9 cellular contexts compared by ENCODE assay signal in the genomic region with DNA sequence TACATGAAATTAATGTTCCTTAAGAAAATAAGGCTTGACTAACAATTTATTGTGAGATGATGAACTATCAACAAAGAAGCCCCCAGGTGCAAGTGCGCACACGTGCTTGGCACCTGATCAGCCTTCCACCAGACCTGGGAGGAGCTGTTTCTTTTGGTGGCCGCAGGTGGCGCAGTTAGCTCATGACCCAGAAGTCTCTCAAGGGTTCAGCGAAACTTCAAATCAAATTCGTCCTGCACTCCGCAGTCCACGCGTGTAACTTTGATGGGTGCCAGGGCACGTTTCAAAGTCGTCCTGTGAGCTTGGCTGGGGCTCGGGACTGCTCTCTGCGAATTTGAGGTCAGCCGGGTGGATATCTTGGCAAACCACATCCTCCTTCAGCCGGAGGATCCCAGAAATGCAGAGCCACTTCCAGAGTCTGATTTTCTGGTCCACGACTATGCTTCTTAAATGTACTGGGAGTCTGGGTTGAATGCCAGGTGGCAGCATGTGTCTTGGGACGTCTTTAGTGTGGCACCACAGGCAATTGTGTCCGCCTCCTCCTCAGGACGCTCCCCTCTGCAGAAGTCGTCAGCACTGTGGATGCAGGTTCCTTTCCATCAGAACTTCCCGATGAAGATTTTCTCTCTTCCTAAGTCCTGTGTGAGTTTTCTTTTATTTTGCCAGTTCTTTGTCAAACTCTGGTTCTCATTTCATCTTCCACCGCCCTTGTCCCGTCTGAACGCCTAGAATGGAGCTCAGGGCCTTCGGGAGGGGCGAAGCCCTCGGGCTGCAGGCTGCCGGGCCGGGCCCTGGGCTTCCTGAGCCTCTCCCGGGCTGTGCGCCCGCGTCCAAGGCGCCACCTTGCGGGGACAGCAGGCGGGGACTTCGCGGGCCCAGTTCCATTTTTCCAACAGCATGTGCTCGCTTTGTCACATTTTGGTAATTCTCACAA.
DNase-seq lines count a peak whose midpoint lies in the region; ATAC-seq and TF ChIP-seq lines count a peak whose summit lies in the region.
"Had no signal": no experiment of that assay in that cellular context is flagged by ENCODE, and none has a peak within 500 bp of the region (broad histone marks: within the 10 kb centered on the region; RNA-seq: fewer than 3 reads in every experiment).

No MANE protein-coding gene starts in this region.

- TF ChIP-seq POLR2A in suprapubic skin (IDR thresholded peaks at IDR 0.05), result no peak

- peak overlapping the region; percentile 37 for H3K4me3 Mint-ChIP-seq in activated CD8-positive, alpha-beta T cell treated with anti-CD3 and anti-CD28 coated beads for 36 hours

- no peak for TF ChIP-seq CTCF in activated CD8-positive, alpha-beta T cell treated with anti-CD3 and anti-CD28 coated beads for 36 hours (IDR thresholded peaks at IDR 0.05)
- peak; percentile 30 for TF ChIP-seq CTCF in foreskin keratinocyte (conservative IDR thresholded peaks at IDR 0.05)
- TF ChIP-seq CTCF in suprapubic skin (IDR thresholded peaks at IDR 0.05), result peak in 1 of 2 donors; percentile 33

- intact Hi-C loops in activated CD8-positive, alpha-beta T cell treated with anti-CD3 and anti-CD28 coated beads for 36 hours (cut with micrococcal nuclease), result no loop called here

- H3K4me1 ChIP-seq in foreskin keratinocyte (peaks cover 25% of the 10 kb centered on the region), skeletal muscle satellite cell (ENCODE audit: control insufficient read depth, insufficient read depth, low read length) (peaks cover 31% of the 10 kb centered on the region), suprapubic skin (no peaks in the 10 kb centered on the region)

- H3K27me3 ChIP-seq in foreskin keratinocyte (no peaks in the 10 kb centered on the region), skeletal muscle satellite cell (ENCODE audit: control insufficient read depth, insufficient read depth, low read length) (no peaks in the 10 kb centered on the region), suprapubic skin (no peaks in the 10 kb centered on the region)

- ATAC-seq in GM18502 (IDR thresholded peaks at IDR 0.05; ENCODE audit: poor library complexity, unreplicated experiment) (peak; percentile 63), foreskin keratinocyte (no peak)
- ATAC-seq in activated CD8-positive, alpha-beta T cell treated with anti-CD3 and anti-CD28 coated beads for 36 hours, result peak; percentile 82

- no peak overlapping the region for H3K27ac Mint-ChIP-seq in activated CD8-positive, alpha-beta T cell treated with anti-CD3 and anti-CD28 coated beads for 36 hours

- no peak overlapping the region for H3K27ac ChIP-seq in foreskin keratinocyte
- H3K27ac ChIP-seq in suprapubic skin, result no peak overlapping the region
- H3K27ac ChIP-seq: HL-60 had no signal

- no peak for TF ChIP-seq EP300 in suprapubic skin (IDR thresholded peaks at IDR 0.05)

- H3K4me3 ChIP-seq in skeletal muscle satellite cell (ENCODE audit: low read length), result peak overlapping the region; percentile 55
- no peak overlapping the region for H3K4me3 ChIP-seq in suprapubic skin

- no peaks in the 10 kb centered on the region for H3K9me3 ChIP-seq in skeletal muscle satellite cell (replicated peaks; ENCODE audit: low read length)
- H3K9me3 ChIP-seq in suprapubic skin, result no peaks in the 10 kb centered on the region

- POLR2A ChIA-PET in activated CD8-positive, alpha-beta T cell treated with anti-CD3 and anti-CD28 coated beads for 36 hours (lab: Charles Lee), result interaction anchor here (0.6 kb wide), 1 partner anchor 20 kb away, joined by 3 read pairs; no protein-coding TSS in a partner anchor

- no peaks in the 10 kb centered on the region for H3K36me3 Mint-ChIP-seq in activated CD8-positive, alpha-beta T cell treated with anti-CD3 and anti-CD28 coated beads for 36 hours (ENCODE audit: low read depth)

- no peaks in the 10 kb centered on the region for H3K27me3 Mint-ChIP-seq in activated CD8-positive, alpha-beta T cell treated with anti-CD3 and anti-CD28 coated beads for 36 hours

- peak overlapping the region; percentile 26 for H3K9ac ChIP-seq in skeletal muscle satellite cell (ENCODE audit: low read depth, low read length)

- H3K36me3 ChIP-seq in skeletal muscle satellite cell (ENCODE audit: insufficient read depth, low read length) (no peaks in the 10 kb centered on the region), suprapubic skin (no peaks in the 10 kb centered on the region)

- DNase-seq in activated CD8-positive, alpha-beta T cell treated with anti-CD3 and anti-CD28 coated beads for 36 hours, result peak; percentile 41
- DNase-seq in foreskin keratinocyte, result no peak
- no peak for DNase-seq in NCI-H1417 treated with DMSO at 0.1 percent for 48 hours (lab: John Stamatoyannopoulos, UW)
- no peak for DNase-seq in SHP77 treated with DMSO at 0.1 percent for 48 hours (lab: John Stamatoyannopoulos, UW)
- no peak for DNase-seq in DMS79 (lab: John Stamatoyannopoulos, UW)
- no peak for DNase-seq in suprapubic skin (ENCODE audit: low spot score in 2 of 2)

- peaks cover 2% of the 10 kb centered on the region for H3K4me1 Mint-ChIP-seq in activated CD8-positive, alpha-beta T cell treated with anti-CD3 and anti-CD28 coated beads for 36 hours (ENCODE audit: low read depth)

- peak overlapping the region; percentile 77 for H3K4me2 ChIP-seq in skeletal muscle satellite cell (ENCODE audit: low read length)

- H3K9me3 Mint-ChIP-seq in activated CD8-positive, alpha-beta T cell treated with anti-CD3 and anti-CD28 coated beads for 36 hours, result no peaks in the 10 kb centered on the region

- WGBS in suprapubic skin, result 61% methylated on average over 39 of the region's 39 CpGs

- CTCF ChIA-PET in activated CD8-positive, alpha-beta T cell treated with anti-CD3 and anti-CD28 coated beads for 36 hours (lab: Charles Lee), result interaction anchor here (0.9 to 2.6 kb wide), 14 partner anchors 9 to 121 kb away, joined by 3 to 14 read pairs (median 4); no protein-coding TSS in a partner anchor
